In genomic region chr1:153314388-153314787, GRCh38 we compare ENCODE assay signal across 2 cellular contexts. TPM values are rescaled to one million over a fixed set of nuclear protein-coding genes. Genes with fewer than 3 reads are reported as not detected.
"Had no signal": no experiment of that assay in that cellular context is flagged by ENCODE, and none has a peak within 500 bp of the region (broad histone marks: within the 10 kb centered on the region; RNA-seq: fewer than 3 reads in every experiment).

No MANE protein-coding gene starts in this region.

RNA-seq across cellular contexts. Expression of gene PGLYRP3, which starts 1.6 kb away (rescaled TPM):
- total RNA-seq: G401, GM12878 had no signal

RNA-seq across cellular contexts. Expression of gene PGLYRP4, which starts 34.3 kb away (rescaled TPM):
- total RNA-seq: G401 had no signal

RNA-seq across cellular contexts. Expression of gene LORICRIN, which starts 54.9 kb away (rescaled TPM):
- total RNA-seq: G401 had no signal
